ENCODE assay signal across 1 cellular context in the genomic region with DNA sequence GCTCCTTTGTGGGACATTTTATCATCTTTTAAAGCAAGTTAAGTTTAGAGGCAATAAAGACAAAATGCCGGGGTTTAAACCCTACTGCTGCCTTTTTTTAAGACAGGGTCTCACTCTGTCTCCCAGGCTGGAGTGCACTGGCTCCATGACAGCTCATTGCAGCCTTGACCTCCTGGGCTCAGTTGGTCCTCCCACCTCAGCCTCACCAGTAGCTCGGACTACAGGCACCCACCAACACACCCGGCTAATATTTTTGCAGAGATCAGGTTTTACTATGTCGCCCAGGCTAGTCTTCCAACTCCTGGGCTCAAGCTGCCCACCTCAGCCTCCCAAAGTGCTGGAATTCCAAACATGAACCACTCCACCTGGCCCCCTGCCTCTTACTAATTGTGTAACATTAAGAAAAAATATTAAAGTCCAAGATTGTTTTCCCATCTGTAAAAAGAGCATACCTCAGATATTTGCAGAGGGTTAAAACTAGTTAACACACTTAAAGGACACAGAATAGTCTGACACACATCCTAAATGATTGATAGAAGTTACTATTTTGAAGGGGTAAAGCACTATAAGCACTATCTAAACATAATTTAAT.
TF ChIP-seq lines count a peak whose summit lies in the region.

No MANE protein-coding gene starts in this region.

TF ChIP-seq in K562, 482 proteins besides CTCF, POLR2A, EP300 and RAD21:
- TF ChIP-seq RBFOX2 (IDR thresholded peaks at IDR 0.05; ENCODE audit: low read depth, low read length) = peak; percentile 6; the same call in 1 of the 2 replicates
- TF ChIP-seq, protein P1, sequence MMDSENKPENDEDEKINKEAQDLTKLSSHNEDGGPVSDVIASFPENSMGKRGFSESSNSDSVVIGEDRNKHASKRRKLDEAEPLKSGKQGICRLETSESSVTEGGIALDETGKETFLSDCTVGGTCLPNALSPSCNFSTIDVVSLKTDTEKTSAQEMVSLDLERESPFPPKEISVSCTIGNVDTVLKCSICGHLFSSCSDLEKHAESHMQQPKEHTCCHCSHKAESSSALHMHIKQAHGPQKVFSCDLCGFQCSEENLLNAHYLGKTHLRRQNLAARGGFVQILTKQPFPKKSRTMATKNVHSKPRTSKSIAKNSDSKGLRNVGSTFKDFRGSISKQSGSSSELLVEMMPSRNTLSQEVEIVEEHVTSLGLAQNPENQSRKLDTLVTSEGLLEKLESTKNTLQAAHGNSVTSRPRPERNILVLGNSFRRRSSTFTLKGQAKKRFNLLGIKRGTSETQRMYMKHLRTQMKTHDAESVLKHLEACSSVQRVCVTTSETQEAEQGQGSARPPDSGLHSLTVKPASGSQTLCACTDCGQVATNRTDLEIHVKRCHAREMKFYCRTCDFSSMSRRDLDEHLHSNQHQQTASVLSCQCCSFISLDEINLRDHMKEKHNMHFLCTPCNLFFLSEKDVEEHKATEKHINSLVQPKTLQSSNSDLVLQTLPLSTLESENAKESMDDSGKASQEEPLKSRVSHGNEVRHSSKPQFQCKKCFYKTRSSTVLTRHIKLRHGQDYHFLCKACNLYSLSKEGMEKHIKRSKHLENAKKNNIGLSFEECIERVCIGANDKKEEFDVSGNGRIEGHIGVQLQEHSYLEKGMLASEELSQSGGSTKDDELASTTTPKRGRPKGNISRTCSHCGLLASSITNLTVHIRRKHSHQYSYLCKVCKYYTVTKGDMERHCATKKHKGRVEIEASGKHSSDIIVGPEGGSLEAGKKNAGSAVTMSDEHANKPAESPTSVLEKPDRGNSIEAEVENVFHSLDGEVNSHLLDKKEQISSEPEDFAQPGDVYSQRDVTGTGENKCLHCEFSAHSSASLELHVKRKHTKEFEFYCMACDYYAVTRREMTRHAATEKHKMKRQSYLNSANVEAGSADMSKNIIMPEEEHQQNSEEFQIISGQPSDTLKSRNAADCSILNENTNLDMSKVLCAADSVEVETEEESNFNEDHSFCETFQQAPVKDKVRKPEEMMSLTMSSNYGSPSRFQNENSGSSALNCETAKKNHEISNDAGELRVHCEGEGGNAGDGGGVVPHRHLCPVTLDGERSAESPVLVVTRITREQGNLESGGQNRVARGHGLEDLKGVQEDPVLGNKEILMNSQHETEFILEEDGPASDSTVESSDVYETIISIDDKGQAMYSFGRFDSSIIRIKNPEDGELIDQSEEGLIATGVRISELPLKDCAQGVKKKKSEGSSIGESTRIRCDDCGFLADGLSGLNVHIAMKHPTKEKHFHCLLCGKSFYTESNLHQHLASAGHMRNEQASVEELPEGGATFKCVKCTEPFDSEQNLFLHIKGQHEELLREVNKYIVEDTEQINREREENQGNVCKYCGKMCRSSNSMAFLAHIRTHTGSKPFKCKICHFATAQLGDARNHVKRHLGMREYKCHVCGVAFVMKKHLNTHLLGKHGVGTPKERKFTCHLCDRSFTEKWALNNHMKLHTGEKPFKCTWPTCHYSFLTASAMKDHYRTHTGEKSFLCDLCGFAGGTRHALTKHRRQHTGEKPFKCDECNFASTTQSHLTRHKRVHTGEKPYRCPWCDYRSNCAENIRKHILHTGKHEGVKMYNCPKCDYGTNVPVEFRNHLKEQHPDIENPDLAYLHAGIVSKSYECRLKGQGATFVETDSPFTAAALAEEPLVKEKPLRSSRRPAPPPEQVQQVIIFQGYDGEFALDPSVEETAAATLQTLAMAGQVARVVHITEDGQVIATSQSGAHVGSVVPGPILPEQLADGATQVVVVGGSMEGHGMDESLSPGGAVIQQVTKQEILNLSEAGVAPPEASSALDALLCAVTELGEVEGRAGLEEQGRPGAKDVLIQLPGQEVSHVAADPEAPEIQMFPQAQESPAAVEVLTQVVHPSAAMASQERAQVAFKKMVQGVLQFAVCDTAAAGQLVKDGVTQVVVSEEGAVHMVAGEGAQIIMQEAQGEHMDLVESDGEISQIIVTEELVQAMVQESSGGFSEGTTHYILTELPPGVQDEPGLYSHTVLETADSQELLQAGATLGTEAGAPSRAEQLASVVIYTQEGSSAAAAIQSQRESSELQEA (IDR thresholded peaks at IDR 0.05; ENCODE audit: low read depth) = no peak
- TF ChIP-seq TSC22D4 (tag; IDR thresholded peaks at IDR 0.05) = no peak
